Comparison of ENCODE assay signal across 16 cellular contexts in the genomic region with DNA sequence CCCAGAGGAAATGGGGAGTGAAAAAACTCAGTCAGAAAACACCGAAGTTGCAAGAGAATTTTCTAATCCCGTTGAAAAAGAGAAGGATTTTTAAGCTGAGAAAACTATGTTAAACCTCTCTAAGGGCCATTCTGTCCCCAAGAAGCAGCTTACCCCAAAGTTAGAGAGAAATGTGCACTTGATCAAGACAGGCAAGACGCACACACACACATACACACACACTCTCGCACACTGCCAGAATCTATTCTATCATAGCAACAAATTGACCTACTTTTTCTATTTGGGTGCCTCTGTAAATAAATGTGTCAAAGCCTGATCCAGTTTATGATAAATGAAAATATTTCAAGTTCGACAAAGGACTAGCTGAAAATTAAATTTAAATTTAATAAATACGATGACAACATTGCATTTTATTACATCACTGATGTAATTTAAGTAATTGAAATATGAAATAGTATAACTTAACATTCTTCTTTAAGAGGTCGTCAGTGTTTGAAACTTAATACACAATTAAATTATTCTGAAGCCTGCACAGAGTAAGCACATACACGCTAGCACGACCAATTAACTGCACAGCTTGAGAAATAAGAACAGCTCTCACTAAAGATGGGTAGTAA. TPM values are rescaled to one million over a fixed set of nuclear protein-coding genes. Genes with fewer than 3 reads are reported as not detected.
DNase-seq lines count a peak whose midpoint lies in the region; ATAC-seq and TF ChIP-seq lines count a peak whose summit lies in the region.
"Had no signal": no experiment of that assay in that cellular context is flagged by ENCODE, and none has a peak within 500 bp of the region (broad histone marks: within the 10 kb centered on the region; RNA-seq: fewer than 3 reads in every experiment).

No MANE protein-coding gene starts in this region.

- no peak overlapping the region for H3K4me3 ChIP-seq in AG10803 (ENCODE audit: low read length)
- H3K4me3 ChIP-seq: skin epidermis had no signal

- H3K27ac Mint-ChIP-seq in HFFc6: peak overlapping the region; percentile 49
- peak overlapping the region in 3 of 5 experiments; percentile 51 to 92 (median 70) for H3K27ac Mint-ChIP-seq in brain
- peak overlapping the region; percentile 35 to 88 for H3K27ac Mint-ChIP-seq in natural killer cell
- H3K27ac Mint-ChIP-seq: T-helper 17 cell had no signal

- no peak for ATAC-seq in natural killer cell
- ATAC-seq: T-helper 17 cell had no signal

- DNase-seq in AG10803 (ENCODE audit: low read depth) (peak; percentile 38), HFFc6 (no peak), natural killer cell (no peak), DMS79 treated with DMSO at 0.1 percent for 48 hours (lab: John Stamatoyannopoulos, UW) (no peak), nucleus accumbens (lab: John Stamatoyannopoulos, UW) (no peak), cerebellum (ENCODE audit: low spot score) (no peak)
- no peak for DNase-seq in stimulated activated CD4-positive, alpha-beta T cell treated with anti-CD3 and anti-CD28 coated beads, Interleukin-4, amount 100 ng/mL, for 4 hours
- DNase-seq: activated effector memory CD4-positive, alpha-beta T cell treated with Interleukin-2 at 50 U/mL for 16 hours; AML-193; KG1; NCI-H146; NCI-H526; substantia nigra; T-helper 17 cell had no signal

- peak overlapping the region; percentile 49; the same call in 1 of the 2 replicates for H3K4me3 Mint-ChIP-seq in HFFc6
- peak overlapping the region; percentile 33 to 98 (median 87) for H3K4me3 Mint-ChIP-seq in brain
- H3K4me3 Mint-ChIP-seq in natural killer cell: peak overlapping the region; percentile 60
- H3K4me3 Mint-ChIP-seq: T-helper 17 cell had no signal

- H3K9me3 Mint-ChIP-seq in HFFc6 (no peaks in the 10 kb centered on the region), brain (peaks cover 0 to 2% (median 0%) of the 10 kb centered on the region in 5 experiments), natural killer cell (no peaks in the 10 kb centered on the region)

- intact Hi-C loops in natural killer cell (cut with micrococcal nuclease): loop anchor here (5.0 kb wide), 2 partner anchors 40 to 615 kb away; a partner anchor contains a TSS

- peaks cover 12% of the 10 kb centered on the region for H3K36me3 Mint-ChIP-seq in HFFc6 (ENCODE audit: low read depth)
- H3K36me3 Mint-ChIP-seq in brain: peaks cover 36% of the 10 kb centered on the region
- H3K36me3 Mint-ChIP-seq in natural killer cell: no peaks in the 10 kb centered on the region

- TF ChIP-seq CTCF in AG10803 (conservative IDR thresholded peaks at IDR 0.05; ENCODE audit: low read length) (no peak), HFFc6 (IDR thresholded peaks at IDR 0.05) (no peak), brain (conservative IDR thresholded peaks at IDR 0.05) (no peak), natural killer cell (IDR thresholded peaks at IDR 0.05) (no peak)

- H3K27me3 Mint-ChIP-seq in HFFc6 (ENCODE audit: insufficient read depth) (no peaks in the 10 kb centered on the region), brain (peaks cover 16% of the 10 kb centered on the region), natural killer cell (ENCODE audit: low read depth in 2 of 2) (peaks cover 0 to 5% of the 10 kb centered on the region in 2 donors)

- H3K4me1 Mint-ChIP-seq in HFFc6 (ENCODE audit: low read depth) (peaks cover 87% of the 10 kb centered on the region), brain (peaks cover 56% of the 10 kb centered on the region), natural killer cell (peaks cover 61 to 85% of the 10 kb centered on the region in 2 donors)

RNA-seq across cellular contexts. Expression of a gene that starts 5.9 kb away (rescaled TPM):
- 10 to 100 TPM; 11.8 to 18.5 (median 17.4) TPM for total RNA-seq in HFFc6 (2021; fragmentation: NEBNext Ultra II Directional; extraction: Animal tissue kit (Norgen Biotek cat#: 25700))
- 10.7 TPM for polyA plus RNA-seq in brain (ENCODE audit: insufficient read depth, low read depth, low replicate concordance)
- total RNA-seq in natural killer cell (10 to 100 TPM; 94.6 to 98.0 (median 97.0) TPM), cerebellum (24.6 TPM)

RNA-seq across cellular contexts. Expression of a gene that starts 56.0 kb away (rescaled TPM):
- total RNA-seq in HFFc6 (2021; fragmentation: NEBNext Ultra II Directional; extraction: Animal tissue kit (Norgen Biotek cat#: 25700)): 10 to 100 TPM in 4 of 6 experiments, 1 to 10 TPM in 2; 9.8 to 11.3 (median 10.6) TPM
- 11.1 TPM for polyA plus RNA-seq in brain (ENCODE audit: insufficient read depth, low read depth, low replicate concordance)
- total RNA-seq in natural killer cell (10 to 100 TPM; 26.7 to 36.6 (median 34.9) TPM), cerebellum (34.4 TPM)
